24 cellular contexts compared by ENCODE assay signal in genomic region chr14:79511146-79511545, GRCh38.
"Had no signal": no experiment of that assay in that cellular context is flagged by ENCODE, and none has a peak within 500 bp of the region (broad histone marks: within the 10 kb centered on the region; RNA-seq: fewer than 3 reads in every experiment).

No MANE protein-coding gene starts in this region.

- H3K36me3 ChIP-seq: esophagus muscularis mucosa, heart left ventricle, neutrophil, right lobe of liver, tibial nerve, WERI-Rb-1 had no signal

- H3K27me3 Mint-ChIP-seq: brain; dendritic cell treated with granulocyte-macrophage colony-stimulating factor and Interleukin-4, amounts not matched to agents 40 ng/mL and 50 ng/mL, for 4 days; T-helper 17 cell had no signal

- H3K4me3 Mint-ChIP-seq: activated naive CD8-positive, alpha-beta T cell; brain; dendritic cell treated with granulocyte-macrophage colony-stimulating factor and Interleukin-4, amounts not matched to agents 40 ng/mL and 50 ng/mL, for 4 days; naive thymus-derived CD8-positive, alpha-beta T cell; T-helper 17 cell had no signal

- H3K27ac ChIP-seq: foreskin keratinocyte, heart left ventricle, neutrophil, right lobe of liver, tibial nerve, WERI-Rb-1 had no signal

- H3K4me1 ChIP-seq: heart left ventricle, right lobe of liver had no signal

- DNase-seq: activated CD4-positive, alpha-beta T cell treated with anti-CD3 and anti-CD28 coated beads for 48 hours; activated CD4-positive, alpha-beta T cell treated with anti-CD3 and anti-CD28 coated beads, Interleukin-2, amount 50 U/mL, for 48 hours; activated CD8-positive, alpha-beta memory T cell treated with anti-CD3 and anti-CD28 coated beads for 24 hours; activated effector memory CD4-positive, alpha-beta T cell treated with Interleukin-2 at 50 U/mL for 16 hours; activated naive CD4-positive, alpha-beta T cell treated with Interleukin-2 at 50 U/mL for 16 hours; anterior cingulate cortex; caudate nucleus; heart left ventricle; midbrain; naive thymus-derived CD8-positive, alpha-beta T cell; right lobe of liver; stimulated activated CD4-positive, alpha-beta T cell treated with anti-CD3 and anti-CD28 coated beads, Interleukin-15, amount 100 ng/mL, for 24 hours; stimulated activated naive CD4-positive, alpha-beta T cell; T-helper 17 cell; T1000; WERI-Rb-1 had no signal

- H3K4me1 Mint-ChIP-seq: T-helper 17 cell had no signal

- H3K36me3 Mint-ChIP-seq: activated naive CD8-positive, alpha-beta T cell; brain; naive thymus-derived CD8-positive, alpha-beta T cell had no signal

- H3K9me3 ChIP-seq: esophagus muscularis mucosa, heart left ventricle, neutrophil, right lobe of liver, tibial nerve had no signal

- ATAC-seq: activated CD4-positive, CD25-positive, alpha-beta regulatory T cell treated with anti-CD3 and anti-CD28 coated beads, Interleukin-2, amount 50 U/mL, for 24 hours; heart left ventricle; naive thymus-derived CD8-positive, alpha-beta T cell; right lobe of liver; T-helper 17 cell had no signal

- H3K9me3 Mint-ChIP-seq: brain; dendritic cell treated with granulocyte-macrophage colony-stimulating factor and Interleukin-4, amounts not matched to agents 40 ng/mL and 50 ng/mL, for 4 days had no signal

- H3K27me3 ChIP-seq: esophagus muscularis mucosa, foreskin keratinocyte, heart left ventricle, neutrophil, right lobe of liver, tibial nerve had no signal

- H3K27ac Mint-ChIP-seq: activated naive CD8-positive, alpha-beta T cell; dendritic cell treated with granulocyte-macrophage colony-stimulating factor and Interleukin-4, amounts not matched to agents 40 ng/mL and 50 ng/mL, for 4 days; naive thymus-derived CD8-positive, alpha-beta T cell; T-helper 17 cell had no signal

- H3K4me3 ChIP-seq: esophagus muscularis mucosa, heart left ventricle, right lobe of liver, tibial nerve had no signal
